ENCODE assay signal across 14 cellular contexts in the genomic region with DNA sequence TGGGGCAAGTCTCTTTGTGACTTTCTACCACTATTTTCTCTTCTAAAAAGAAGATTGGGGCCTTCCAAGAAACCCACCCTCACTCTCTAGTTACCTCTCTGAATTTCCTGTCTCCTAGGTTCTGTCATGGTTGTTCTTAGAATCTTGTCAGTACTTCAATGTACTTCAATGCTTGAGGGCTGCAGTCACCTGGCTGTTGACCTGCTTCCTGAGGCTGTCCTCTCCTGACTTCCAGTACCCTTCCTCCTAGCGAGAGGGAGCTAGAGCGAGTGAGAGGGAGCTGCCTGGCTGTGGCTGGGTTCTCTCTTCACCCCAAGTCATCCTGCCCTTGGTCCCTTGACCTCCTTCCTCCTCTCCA. TPM values are rescaled to one million over a fixed set of nuclear protein-coding genes. Genes with fewer than 3 reads are reported as not detected.
DNase-seq lines count a peak whose midpoint lies in the region; ATAC-seq and TF ChIP-seq lines count a peak whose summit lies in the region.
"Had no signal": no experiment of that assay in that cellular context is flagged by ENCODE, and none has a peak within 500 bp of the region (broad histone marks: within the 10 kb centered on the region; RNA-seq: fewer than 3 reads in every experiment).

No MANE protein-coding gene starts in this region.

- intact Hi-C loops in activated T-helper 1 cell treated with anti-CD3 and anti-CD28 coated beads, Interleukin-12 subunit alpha, Interleukin-12 subunit beta, Interleukin-2, Interleukin-4 antibody, amounts not matched to agents 30 ng/mL and 10 ng/mL and 1 ng/mL, durations not matched to agents 14 hours and 24 hours and 36 hours (cut with micrococcal nuclease) = loop anchor here (1.0 kb wide), 3 partner anchors 9 to 103 kb away; a partner anchor contains a TSS

- no peaks in the 10 kb centered on the region for H3K36me3 ChIP-seq in H7 (replicated peaks; ENCODE audit: control insufficient read depth, insufficient read depth, low read length)
- H3K36me3 ChIP-seq: adrenal gland, colonic mucosa, esophagus muscularis mucosa, lower lobe of right lung had no signal

- no peaks in the 10 kb centered on the region for H3K27me3 ChIP-seq in H7 (ENCODE audit: control insufficient read depth, insufficient read depth, low read length)
- H3K27me3 ChIP-seq: adrenal gland, colonic mucosa, esophagus muscularis mucosa, hepatocyte had no signal

- peaks cover 37% of the 10 kb centered on the region for H3K4me1 Mint-ChIP-seq in stimulated activated naive CD8-positive, alpha-beta T cell treated with anti-CD3 and anti-CD28 coated beads, Interleukin-15, Interleukin-2, amounts not matched to agents 100 ng/mL and 50 ng/mL, for 24 hours (ENCODE audit: low read depth)
- H3K4me1 Mint-ChIP-seq in activated T-helper 1 cell treated with anti-CD3 and anti-CD28 coated beads, Interleukin-12 subunit alpha, Interleukin-12 subunit beta, Interleukin-2, Interleukin-4 antibody, amounts not matched to agents 30 ng/mL and 10 ng/mL and 1 ng/mL, durations not matched to agents 14 hours and 24 hours and 36 hours (ENCODE audit: low read depth) = peaks cover 25% of the 10 kb centered on the region
- peaks cover 20 to 26% of the 10 kb centered on the region in 2 donors for H3K4me1 Mint-ChIP-seq in immature natural killer cell

- H3K9me3 Mint-ChIP-seq in stimulated activated naive CD8-positive, alpha-beta T cell treated with anti-CD3 and anti-CD28 coated beads, Interleukin-15, Interleukin-2, amounts not matched to agents 100 ng/mL and 50 ng/mL, for 24 hours = peaks cover 10% of the 10 kb centered on the region
- peaks cover 8% of the 10 kb centered on the region for H3K9me3 Mint-ChIP-seq in activated T-helper 1 cell treated with anti-CD3 and anti-CD28 coated beads, Interleukin-12 subunit alpha, Interleukin-12 subunit beta, Interleukin-2, Interleukin-4 antibody, amounts not matched to agents 30 ng/mL and 10 ng/mL and 1 ng/mL, durations not matched to agents 14 hours and 24 hours and 36 hours
- H3K9me3 Mint-ChIP-seq in immature natural killer cell = no peaks in the 10 kb centered on the region

- H3K27me3 Mint-ChIP-seq in stimulated activated naive CD8-positive, alpha-beta T cell treated with anti-CD3 and anti-CD28 coated beads, Interleukin-15, Interleukin-2, amounts not matched to agents 100 ng/mL and 50 ng/mL, for 24 hours = no peaks in the 10 kb centered on the region
- H3K27me3 Mint-ChIP-seq in activated T-helper 1 cell treated with anti-CD3 and anti-CD28 coated beads, Interleukin-12 subunit alpha, Interleukin-12 subunit beta, Interleukin-2, Interleukin-4 antibody, amounts not matched to agents 30 ng/mL and 10 ng/mL and 1 ng/mL, durations not matched to agents 14 hours and 24 hours and 36 hours (ENCODE audit: insufficient read depth) = no peaks in the 10 kb centered on the region
- peaks cover 0 to 2% (median 0%) of the 10 kb centered on the region in 3 donors for H3K27me3 Mint-ChIP-seq in immature natural killer cell (ENCODE audit: low read depth in 3 of 3)

- no peak overlapping the region for H3K4me3 ChIP-seq in H7 (ENCODE audit: insufficient read depth, low read depth, low read length)
- H3K4me3 ChIP-seq: adrenal gland, colonic mucosa, esophagus muscularis mucosa, hepatocyte, lower lobe of right lung, skin epidermis had no signal

- H3K36me3 Mint-ChIP-seq in stimulated activated naive CD8-positive, alpha-beta T cell treated with anti-CD3 and anti-CD28 coated beads, Interleukin-15, Interleukin-2, amounts not matched to agents 100 ng/mL and 50 ng/mL, for 24 hours (ENCODE audit: low read depth) = peaks cover 13% of the 10 kb centered on the region
- H3K36me3 Mint-ChIP-seq in activated T-helper 1 cell treated with anti-CD3 and anti-CD28 coated beads, Interleukin-12 subunit alpha, Interleukin-12 subunit beta, Interleukin-2, Interleukin-4 antibody, amounts not matched to agents 30 ng/mL and 10 ng/mL and 1 ng/mL, durations not matched to agents 14 hours and 24 hours and 36 hours (ENCODE audit: low read depth) = peaks cover 4% of the 10 kb centered on the region
- H3K36me3 Mint-ChIP-seq in immature natural killer cell = peaks cover 0 to 4% (median 0%) of the 10 kb centered on the region in 3 donors

- no peak for DNase-seq in stimulated activated naive CD8-positive, alpha-beta T cell treated with anti-CD3 and anti-CD28 coated beads, Interleukin-15, Interleukin-2, amounts not matched to agents 100 U/mL and 50 U/mL, for 24 hours
- DNase-seq in activated T-helper 1 cell treated with anti-CD3 and anti-CD28 coated beads, Interleukin-12 subunit alpha, Interleukin-12 subunit beta, Interleukin-2, Interleukin-4 antibody, amounts not matched to agents 30 ng/mL and 10 ng/mL and 1 ng/mL, durations not matched to agents 14 hours and 24 hours and 36 hours (ENCODE audit: low spot score) = no peak
- DNase-seq in H7 (no peak), immature natural killer cell (no peak), GOT3 (lab: John Stamatoyannopoulos, UW) (no peak)
- DNase-seq: adrenal gland, colonic mucosa, lower lobe of right lung had no signal

- H3K27ac Mint-ChIP-seq in stimulated activated naive CD8-positive, alpha-beta T cell treated with anti-CD3 and anti-CD28 coated beads, Interleukin-15, Interleukin-2, amounts not matched to agents 100 ng/mL and 50 ng/mL, for 24 hours = peak overlapping the region; percentile 87
- H3K27ac Mint-ChIP-seq in activated T-helper 1 cell treated with anti-CD3 and anti-CD28 coated beads, Interleukin-12 subunit alpha, Interleukin-12 subunit beta, Interleukin-2, Interleukin-4 antibody, amounts not matched to agents 30 ng/mL and 10 ng/mL and 1 ng/mL, durations not matched to agents 14 hours and 24 hours and 36 hours = peak overlapping the region; percentile 81
- peak overlapping the region in 1 of 6 donors; percentile 64 for H3K27ac Mint-ChIP-seq in immature natural killer cell

- no peak for ATAC-seq in stimulated activated naive CD8-positive, alpha-beta T cell treated with anti-CD3 and anti-CD28 coated beads, Interleukin-15, Interleukin-2, amounts not matched to agents 100 U/mL and 50 U/mL, for 24 hours
- peak; percentile 8 for ATAC-seq in HG02623 (IDR thresholded peaks at IDR 0.05; ENCODE audit: unreplicated experiment)
- ATAC-seq in SK-N-SH treated with all-trans-retinoic acid at 6 μM for 48 hours = no peak

- H3K4me3 Mint-ChIP-seq in stimulated activated naive CD8-positive, alpha-beta T cell treated with anti-CD3 and anti-CD28 coated beads, Interleukin-15, Interleukin-2, amounts not matched to agents 100 ng/mL and 50 ng/mL, for 24 hours = peak overlapping the region; percentile 43
- no peak overlapping the region for H3K4me3 Mint-ChIP-seq in activated T-helper 1 cell treated with anti-CD3 and anti-CD28 coated beads, Interleukin-12 subunit alpha, Interleukin-12 subunit beta, Interleukin-2, Interleukin-4 antibody, amounts not matched to agents 30 ng/mL and 10 ng/mL and 1 ng/mL, durations not matched to agents 14 hours and 24 hours and 36 hours
- H3K4me3 Mint-ChIP-seq in immature natural killer cell = no peak overlapping the region

TF ChIP-seq in SK-N-SH treated with all-trans-retinoic acid at 6 μM for 48 hours, 23 proteins besides CTCF, POLR2A, EP300 and RAD21:
- TF ChIP-seq, protein P1, sequence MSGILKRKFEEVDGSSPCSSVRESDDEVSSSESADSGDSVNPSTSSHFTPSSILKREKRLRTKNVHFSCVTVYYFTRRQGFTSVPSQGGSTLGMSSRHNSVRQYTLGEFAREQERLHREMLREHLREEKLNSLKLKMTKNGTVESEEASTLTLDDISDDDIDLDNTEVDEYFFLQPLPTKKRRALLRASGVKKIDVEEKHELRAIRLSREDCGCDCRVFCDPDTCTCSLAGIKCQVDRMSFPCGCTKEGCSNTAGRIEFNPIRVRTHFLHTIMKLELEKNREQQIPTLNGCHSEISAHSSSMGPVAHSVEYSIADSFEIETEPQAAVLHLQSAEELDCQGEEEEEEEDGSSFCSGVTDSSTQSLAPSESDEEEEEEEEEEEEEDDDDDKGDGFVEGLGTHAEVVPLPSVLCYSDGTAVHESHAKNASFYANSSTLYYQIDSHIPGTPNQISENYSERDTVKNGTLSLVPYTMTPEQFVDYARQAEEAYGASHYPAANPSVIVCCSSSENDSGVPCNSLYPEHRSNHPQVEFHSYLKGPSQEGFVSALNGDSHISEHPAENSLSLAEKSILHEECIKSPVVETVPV (CRISPR knock-in tag; IDR thresholded peaks at IDR 0.05) = no peak
- TF ChIP-seq ISL1 (CRISPR knock-in tag; IDR thresholded peaks at IDR 0.05) (no peak), OSR1 (CRISPR knock-in tag; IDR thresholded peaks at IDR 0.05) (no peak), ZNF8 (CRISPR knock-in tag; IDR thresholded peaks at IDR 0.05) (no peak), TOX (CRISPR knock-in tag; IDR thresholded peaks at IDR 0.05; ENCODE audit: borderline replicate concordance) (no peak), ARNTL (CRISPR knock-in tag; IDR thresholded peaks at IDR 0.05; ENCODE audit: borderline replicate concordance, low read depth) (no peak)
- TF ChIP-seq, protein P2, sequence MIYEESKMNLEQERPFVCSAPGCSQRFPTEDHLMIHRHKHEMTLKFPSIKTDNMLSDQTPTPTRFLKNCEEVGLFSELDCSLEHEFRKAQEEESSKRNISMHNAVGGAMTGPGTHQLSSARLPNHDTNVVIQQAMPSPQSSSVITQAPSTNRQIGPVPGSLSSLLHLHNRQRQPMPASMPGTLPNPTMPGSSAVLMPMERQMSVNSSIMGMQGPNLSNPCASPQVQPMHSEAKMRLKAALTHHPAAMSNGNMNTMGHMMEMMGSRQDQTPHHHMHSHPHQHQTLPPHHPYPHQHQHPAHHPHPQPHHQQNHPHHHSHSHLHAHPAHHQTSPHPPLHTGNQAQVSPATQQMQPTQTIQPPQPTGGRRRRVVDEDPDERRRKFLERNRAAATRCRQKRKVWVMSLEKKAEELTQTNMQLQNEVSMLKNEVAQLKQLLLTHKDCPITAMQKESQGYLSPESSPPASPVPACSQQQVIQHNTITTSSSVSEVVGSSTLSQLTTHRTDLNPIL (CRISPR knock-in tag; IDR thresholded peaks at IDR 0.05; ENCODE audit: low read depth) = no peak

RNA-seq across cellular contexts. Expression of a gene that starts 17.7 kb away (rescaled TPM):
- total RNA-seq in activated T-helper 1 cell treated with anti-CD3 and anti-CD28 coated beads, Interleukin-12 subunit alpha, Interleukin-12 subunit beta, Interleukin-2, Interleukin-4 antibody, amounts not matched to agents 30 ng/mL and 10 ng/mL and 1 ng/mL, durations not matched to agents 14 hours and 24 hours and 36 hours = 9.0 and 10.1 TPM in 2 replicates
- total RNA-seq in H7 (2014; rRNA removed; shearing (Covaris generic)) = 38.1 and 59.3 TPM in 2 replicates
- 10 to 100 TPM; 17.6 to 25.2 (median 23.7) TPM for polyA plus RNA-seq in immature natural killer cell
